8 cellular contexts compared by ENCODE assay signal in the genomic region with DNA sequence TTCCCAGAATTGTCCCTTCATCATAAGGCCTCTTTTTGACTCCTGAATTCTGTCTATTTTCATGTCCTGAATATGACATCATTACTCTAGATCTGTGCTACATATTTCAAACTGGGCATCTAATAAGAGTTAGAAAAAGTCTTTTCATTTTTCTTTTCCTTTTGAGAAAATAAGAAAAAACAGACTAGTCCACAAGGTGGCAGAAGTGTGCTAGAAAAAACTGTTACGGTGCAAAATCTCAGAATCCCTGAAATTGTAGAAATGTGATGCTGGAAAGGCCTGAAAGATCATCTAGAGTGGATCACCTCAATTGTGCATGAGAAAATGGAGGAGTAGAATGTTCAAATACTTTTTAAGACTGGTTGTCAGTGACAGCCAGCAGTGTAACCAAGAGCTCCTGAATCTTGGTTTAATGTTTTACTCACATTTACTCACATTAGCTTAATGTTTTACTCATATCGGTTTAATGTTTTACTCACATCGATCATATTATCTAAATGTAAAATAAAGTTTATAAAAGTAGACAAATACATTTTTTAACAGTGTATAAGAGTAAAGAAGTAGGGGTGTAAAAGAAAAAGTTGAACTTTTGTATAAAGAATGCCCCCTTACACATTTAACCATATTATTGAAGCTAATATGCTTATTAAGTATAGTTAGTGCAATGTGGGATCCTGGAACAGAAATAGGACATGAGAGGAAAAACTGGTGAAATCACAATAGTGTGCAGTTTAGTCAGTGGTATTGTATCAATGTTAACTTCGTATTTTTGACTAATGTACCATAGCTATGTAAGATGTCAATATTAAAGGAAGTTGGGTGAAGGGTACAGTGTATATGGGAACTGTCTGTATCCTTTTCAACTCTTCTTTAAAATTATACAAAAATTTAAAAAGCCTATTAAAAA. TPM values are rescaled to one million over a fixed set of nuclear protein-coding genes. Genes with fewer than 3 reads are reported as not detected.
DNase-seq lines count a peak whose midpoint lies in the region; ATAC-seq, FAIRE-seq and TF ChIP-seq lines count a peak whose summit lies in the region.

No MANE protein-coding gene starts in this region.

- in situ Hi-C loops in HepG2 (cut with HindIII; ENCODE audit: extremely low pct_ligation_motif_present, low pct_unique_long_range_greater_than_20kb) = no loop called here

- peak overlapping the region in 1 of 3 experiments; percentile 41; a peak in 1 of 6 replicates for H3K4me3 ChIP-seq in HepG2 (replicated peaks in 1 of 3; ENCODE audit: insufficient read depth in 1 of 3, low read depth in 2 of 3, low read length in 3 of 3)

- no peaks in the 10 kb centered on the region for H4K20me1 ChIP-seq in HepG2 (ENCODE audit: insufficient read depth, low read length)

- no peaks in the 10 kb centered on the region for H3K9me3 ChIP-seq in HepG2 (ENCODE audit: low read length)

- no peaks in the 10 kb centered on the region for H3K79me2 ChIP-seq in HepG2 (ENCODE audit: insufficient read depth, low read length)

- POLR2A ChIA-PET in HepG2 (lab: Yijun Ruan, JAX) = no interaction called here
- POLR2A ChIA-PET in activated CD4-positive, alpha-beta T cell treated with anti-CD3 and anti-CD28 coated beads for 36 hours (lab: Charles Lee) = no interaction called here

- WGBS in HepG2 (ENCODE audit: low lambda C conversion rate) = 5% methylated on average over 4 of the region's 4 CpGs

- no peak overlapping the region for H3K27ac ChIP-seq in HepG2 (ENCODE audit: extremely low read length, insufficient read depth, low read length)

- peak; percentile 88 for ATAC-seq in HepG2
- ATAC-seq in HG03354 (IDR thresholded peaks at IDR 0.05; ENCODE audit: poor library complexity, severe bottlenecking, unreplicated experiment) = no peak
- ATAC-seq in activated CD4-positive, alpha-beta T cell treated with anti-CD3 and anti-CD28 coated beads for 36 hours = no peak
- no peak for ATAC-seq in HG03469 (IDR thresholded peaks at IDR 0.05; ENCODE audit: unreplicated experiment)

- DNase-seq in Calu3 = no peak
- peak; percentile 41 for DNase-seq in astrocyte of the hippocampus (ENCODE audit: low read depth, low spot score)
- peak; percentile 7 for DNase-seq in HepG2 (ENCODE audit: low spot score)
- no peak for DNase-seq in activated CD4-positive, alpha-beta T cell treated with anti-CD3 and anti-CD28 coated beads for 36 hours
- DNase-seq in NCI-H526 treated with DMSO at 0.1 percent for 48 hours (lab: John Stamatoyannopoulos, UW) = no peak

- H3K36me3 Mint-ChIP-seq in Calu3 (ENCODE audit: insufficient read depth, unreplicated experiment) = no peaks in the 10 kb centered on the region
- no peaks in the 10 kb centered on the region for H3K36me3 Mint-ChIP-seq in activated CD4-positive, alpha-beta T cell treated with anti-CD3 and anti-CD28 coated beads for 36 hours (ENCODE audit: low read depth)

- H3K27me3 Mint-ChIP-seq in Calu3 (ENCODE audit: unreplicated experiment) = no peaks in the 10 kb centered on the region
- H3K27me3 Mint-ChIP-seq in activated CD4-positive, alpha-beta T cell treated with anti-CD3 and anti-CD28 coated beads for 36 hours = peaks cover 1% of the 10 kb centered on the region

- peaks cover 48% of the 10 kb centered on the region for H3K4me1 Mint-ChIP-seq in Calu3 (ENCODE audit: low read depth, unreplicated experiment)
- peaks cover 2% of the 10 kb centered on the region for H3K4me1 Mint-ChIP-seq in activated CD4-positive, alpha-beta T cell treated with anti-CD3 and anti-CD28 coated beads for 36 hours

- H3K9me3 Mint-ChIP-seq in Calu3 (ENCODE audit: low read depth, unreplicated experiment) = no peaks in the 10 kb centered on the region
- no peaks in the 10 kb centered on the region for H3K9me3 Mint-ChIP-seq in activated CD4-positive, alpha-beta T cell treated with anti-CD3 and anti-CD28 coated beads for 36 hours (ENCODE audit: low read depth)

- H3K27me3 ChIP-seq in HepG2 (ENCODE audit: control insufficient read depth in 1 of 2, insufficient read depth in 2 of 2, low read length in 2 of 2) = no peaks in the 10 kb centered on the region

- TF ChIP-seq RAD21 in Ishikawa (IDR thresholded peaks at IDR 0.05; ENCODE audit: low read depth) (peak; percentile 33; the same call in 1 of the 2 replicates), HepG2 (CRISPR knock-in tag; IDR thresholded peaks at IDR 0.05) (no peak)

- peaks cover 28% of the 10 kb centered on the region; the same call in 1 of the 2 replicates for H3K4me1 ChIP-seq in HepG2 (ENCODE audit: insufficient read depth, low read length)

- H3K36me3 ChIP-seq in HepG2 (replicated peaks in 1 of 2; ENCODE audit: control insufficient read depth in 1 of 2, insufficient read depth in 2 of 2, low read length in 2 of 2) = no peaks in the 10 kb centered on the region

- TF ChIP-seq EP300 in Ishikawa (IDR thresholded peaks at IDR 0.05; ENCODE audit: borderline replicate concordance) (no peak), HepG2 (IDR thresholded peaks at IDR 0.05; ENCODE audit: low read depth in 2 of 2, low read length in 2 of 2) (no peak), HepG2 (CRISPR knock-in tag; IDR thresholded peaks at IDR 0.05; ENCODE audit: borderline replicate concordance) (no peak)

- TF ChIP-seq CTCF in Calu3 (IDR thresholded peaks at IDR 0.05; ENCODE audit: unreplicated experiment) (no peak), HepG2 (CRISPR knock-in tag; IDR thresholded peaks at IDR 0.05) (peak; percentile 38)

- BruUV-seq in Calu3 (replicated peaks; lab: Mats Ljungman, UMichigan) (no TSS peak), HepG2 (replicated peaks; lab: Mats Ljungman, UMichigan) (no TSS peak)

- peak overlapping the region; percentile 51 for H3K4me2 ChIP-seq in HepG2 (ENCODE audit: low read depth, low read length)

- peak; percentile 67 for FAIRE-seq in HepG2 (lab: Jason Lieb, UNC)

- H3K27ac Mint-ChIP-seq in Calu3 (ENCODE audit: unreplicated experiment) = peak overlapping the region; percentile 53
- no peak overlapping the region for H3K27ac Mint-ChIP-seq in activated CD4-positive, alpha-beta T cell treated with anti-CD3 and anti-CD28 coated beads for 36 hours

- H3K9ac ChIP-seq in HepG2 (ENCODE audit: insufficient read depth, low read depth, low read length) = no peak overlapping the region

- CTCF ChIA-PET in Calu3 (lab: Charles Lee) = interaction anchor here (0.6 to 1.0 kb wide), 7 partner anchors 9 to 1620 kb away, joined by 3 to 7 read pairs (median 3); a partner anchor contains a TSS
- CTCF ChIA-PET in HepG2 (lab: Yijun Ruan, JAX; ENCODE audit: low intra/inter-chr PET ratio, low total read pairs) = no interaction called here
- CTCF ChIA-PET in activated CD4-positive, alpha-beta T cell treated with anti-CD3 and anti-CD28 coated beads for 36 hours (lab: Charles Lee) = interaction anchor here (0.6 to 1.5 kb wide), 3 partner anchors 12 to 95 kb away, joined by 3 to 7 read pairs (median 4); no protein-coding TSS in a partner anchor

- peak overlapping the region; percentile 9 for H3K4me3 Mint-ChIP-seq in Calu3 (ENCODE audit: low read depth, unreplicated experiment)
- no peak overlapping the region for H3K4me3 Mint-ChIP-seq in activated CD4-positive, alpha-beta T cell treated with anti-CD3 and anti-CD28 coated beads for 36 hours

- intact Hi-C loops in Calu3 (cut with micrococcal nuclease; ENCODE audit: unreplicated experiment) (no loop called here), HepG2 (cut with micrococcal nuclease; ENCODE audit: unreplicated experiment) (no loop called here)
- intact Hi-C loops in activated CD4-positive, alpha-beta T cell treated with anti-CD3 and anti-CD28 coated beads for 36 hours (cut with DNase I, micrococcal nuclease) = loop anchor here (1.0 to 5.0 kb wide), 2 partner anchors 167 to 168 kb away; no protein-coding TSS in a partner anchor

- no peak for TF ChIP-seq POLR2A in HepG2 (IDR thresholded peaks at IDR 0.05; ENCODE audit: insufficient read depth in 1 of 2, low read depth in 2 of 2, low read length in 2 of 2)

- no peak overlapping the region for H2AFZ ChIP-seq in HepG2 (ENCODE audit: low read length)

RNA-seq across cellular contexts. Expression of a gene that starts 15.2 kb away (rescaled TPM):
- total RNA-seq in Calu3 (2022) (not detected in 2 replicates), HepG2 (2016; rRNA removed; fragmentation: Illumina TruSeq; extraction: Trizol) (not detected in 2 replicates)
- total RNA-seq in HepG2 (2016; cell fraction: cytosol; rRNA removed; fragmentation: Illumina TruSeq; extraction: Trizol; ENCODE audit: low read depth) = not detected in 2 replicates
- not detected in 2 replicates for total RNA-seq in HepG2 (2016; cell fraction: insoluble cytoplasmic fraction; rRNA removed; fragmentation: Illumina TruSeq; extraction: Trizol)
- total RNA-seq in HepG2 (2016; cell fraction: membrane; rRNA removed; fragmentation: Illumina TruSeq; extraction: Trizol) = not detected in 2 replicates
- not detected in 2 replicates for total RNA-seq in HepG2 (2016; cell fraction: nucleus; rRNA removed; fragmentation: Illumina TruSeq; extraction: Trizol)
- polyA plus RNA-seq in HepG2 (2011; rRNA removed) = not detected in 2 replicates
- polyA plus RNA-seq in HepG2 (2011; cell fraction: cytosol; rRNA removed) = not detected in 2 replicates
- not detected in 2 replicates for polyA plus RNA-seq in HepG2 (2011; cell fraction: nucleus; rRNA removed)
- polyA plus RNA-seq in HepG2 (2012) = 0.07 TPM in 1 of 2 replicates, not detected in the other
- polyA plus RNA-seq in HepG2 (2016; cell fraction: cytosol; fragmentation: Illumina TruSeq; extraction: Trizol; ENCODE audit: low read depth) = not detected in 2 replicates
- not detected in 2 replicates for polyA plus RNA-seq in HepG2 (2016; cell fraction: insoluble cytoplasmic fraction; fragmentation: Illumina TruSeq; extraction: Trizol; ENCODE audit: low read depth)
- not detected in 2 replicates for polyA plus RNA-seq in HepG2 (2016; cell fraction: membrane; fragmentation: Illumina TruSeq; extraction: Trizol; ENCODE audit: low read depth)
- not detected in 2 replicates for polyA plus RNA-seq in HepG2 (2016; cell fraction: nucleus; fragmentation: Illumina TruSeq; extraction: Trizol; ENCODE audit: insufficient read depth, low read depth)
- not detected in 2 replicates for polyA minus RNA-seq in HepG2 (2011; rRNA and poly(A)+ RNA removed; ENCODE audit: low replicate concordance)
- not detected in 2 replicates for polyA minus RNA-seq in HepG2 (2011; cell fraction: cytosol; rRNA and poly(A)+ RNA removed)
- not detected in 2 replicates for polyA minus RNA-seq in HepG2 (2011; cell fraction: nucleus; rRNA and poly(A)+ RNA removed)
- not detected for total RNA-seq in activated CD4-positive, alpha-beta T cell treated with anti-CD3 and anti-CD28 coated beads for 36 hours

RNA-seq across cellular contexts. Expression of a gene that starts 30.3 kb away (rescaled TPM):
- total RNA-seq in Calu3 (2022) (10.8 and 12.2 TPM in 2 replicates), HepG2 (2016; rRNA removed; fragmentation: Illumina TruSeq; extraction: Trizol) (13.8 and 18.2 TPM in 2 replicates)
- 2.5 and 2.9 TPM in 2 replicates for total RNA-seq in HepG2 (2016; cell fraction: cytosol; rRNA removed; fragmentation: Illumina TruSeq; extraction: Trizol; ENCODE audit: low read depth)
- total RNA-seq in HepG2 (2016; cell fraction: insoluble cytoplasmic fraction; rRNA removed; fragmentation: Illumina TruSeq; extraction: Trizol) = 13.0 and 18.9 TPM in 2 replicates
- 5.6 and 6.2 TPM in 2 replicates for total RNA-seq in HepG2 (2016; cell fraction: membrane; rRNA removed; fragmentation: Illumina TruSeq; extraction: Trizol)
- 5.5 and 5.7 TPM in 2 replicates for total RNA-seq in HepG2 (2016; cell fraction: nucleus; rRNA removed; fragmentation: Illumina TruSeq; extraction: Trizol)
- polyA plus RNA-seq in HepG2 (2011; rRNA removed) = 3.9 and 4.2 TPM in 2 replicates
- polyA plus RNA-seq in HepG2 (2011; cell fraction: cytosol; rRNA removed) = 2.4 and 2.8 TPM in 2 replicates
- polyA plus RNA-seq in HepG2 (2011; cell fraction: nucleus; rRNA removed) = 1.3 and 1.4 TPM in 2 replicates
- polyA plus RNA-seq in HepG2 (2012) = 3.0 and 9.4 TPM in 2 replicates
- 1.4 and 2.5 TPM in 2 replicates for polyA plus RNA-seq in HepG2 (2016; cell fraction: cytosol; fragmentation: Illumina TruSeq; extraction: Trizol; ENCODE audit: low read depth)
- 13.5 and 14.9 TPM in 2 replicates for polyA plus RNA-seq in HepG2 (2016; cell fraction: insoluble cytoplasmic fraction; fragmentation: Illumina TruSeq; extraction: Trizol; ENCODE audit: low read depth)
- 3.8 and 4.5 TPM in 2 replicates for polyA plus RNA-seq in HepG2 (2016; cell fraction: membrane; fragmentation: Illumina TruSeq; extraction: Trizol; ENCODE audit: low read depth)
- polyA plus RNA-seq in HepG2 (2016; cell fraction: nucleus; fragmentation: Illumina TruSeq; extraction: Trizol; ENCODE audit: insufficient read depth, low read depth) = 8.7 and 9.7 TPM in 2 replicates
- 8.4 and 41.0 TPM in 2 replicates for polyA minus RNA-seq in HepG2 (2011; rRNA and poly(A)+ RNA removed; ENCODE audit: low replicate concordance)
- polyA minus RNA-seq in HepG2 (2011; cell fraction: cytosol; rRNA and poly(A)+ RNA removed) = 1.1 and 2.1 TPM in 2 replicates
- 1.4 and 2.0 TPM in 2 replicates for polyA minus RNA-seq in HepG2 (2011; cell fraction: nucleus; rRNA and poly(A)+ RNA removed)
- total RNA-seq in activated CD4-positive, alpha-beta T cell treated with anti-CD3 and anti-CD28 coated beads for 36 hours = under 1 TPM; 0.14 to 0.32 TPM

RNA-seq across cellular contexts. Expression of a gene that starts 35.1 kb away (rescaled TPM):
- total RNA-seq in Calu3 (2022) (34.4 and 41.5 TPM in 2 replicates), HepG2 (2016; rRNA removed; fragmentation: Illumina TruSeq; extraction: Trizol) (13.0 and 19.9 TPM in 2 replicates)
- total RNA-seq in HepG2 (2016; cell fraction: cytosol; rRNA removed; fragmentation: Illumina TruSeq; extraction: Trizol; ENCODE audit: low read depth) = 2.2 and 2.5 TPM in 2 replicates
- 13.9 and 16.6 TPM in 2 replicates for total RNA-seq in HepG2 (2016; cell fraction: insoluble cytoplasmic fraction; rRNA removed; fragmentation: Illumina TruSeq; extraction: Trizol)
- 9.6 and 12.7 TPM in 2 replicates for total RNA-seq in HepG2 (2016; cell fraction: membrane; rRNA removed; fragmentation: Illumina TruSeq; extraction: Trizol)
- 17.7 and 21.1 TPM in 2 replicates for total RNA-seq in HepG2 (2016; cell fraction: nucleus; rRNA removed; fragmentation: Illumina TruSeq; extraction: Trizol)
- 4.4 and 6.0 TPM in 2 replicates for polyA plus RNA-seq in HepG2 (2011; rRNA removed)
- 2.1 and 2.7 TPM in 2 replicates for polyA plus RNA-seq in HepG2 (2011; cell fraction: cytosol; rRNA removed)
- 6.5 and 7.0 TPM in 2 replicates for polyA plus RNA-seq in HepG2 (2011; cell fraction: nucleus; rRNA removed)
- 4.1 and 6.2 TPM in 2 replicates for polyA plus RNA-seq in HepG2 (2012)
- 1.2 and 1.7 TPM in 2 replicates for polyA plus RNA-seq in HepG2 (2016; cell fraction: cytosol; fragmentation: Illumina TruSeq; extraction: Trizol; ENCODE audit: low read depth)
- 14.7 and 15.1 TPM in 2 replicates for polyA plus RNA-seq in HepG2 (2016; cell fraction: insoluble cytoplasmic fraction; fragmentation: Illumina TruSeq; extraction: Trizol; ENCODE audit: low read depth)
- 5.5 and 6.4 TPM in 2 replicates for polyA plus RNA-seq in HepG2 (2016; cell fraction: membrane; fragmentation: Illumina TruSeq; extraction: Trizol; ENCODE audit: low read depth)
- 21.5 and 24.4 TPM in 2 replicates for polyA plus RNA-seq in HepG2 (2016; cell fraction: nucleus; fragmentation: Illumina TruSeq; extraction: Trizol; ENCODE audit: insufficient read depth, low read depth)
- 11.0 and 43.0 TPM in 2 replicates for polyA minus RNA-seq in HepG2 (2011; rRNA and poly(A)+ RNA removed; ENCODE audit: low replicate concordance)
- 4.2 and 4.8 TPM in 2 replicates for polyA minus RNA-seq in HepG2 (2011; cell fraction: cytosol; rRNA and poly(A)+ RNA removed)
- 19.6 and 23.0 TPM in 2 replicates for polyA minus RNA-seq in HepG2 (2011; cell fraction: nucleus; rRNA and poly(A)+ RNA removed)
- total RNA-seq in activated CD4-positive, alpha-beta T cell treated with anti-CD3 and anti-CD28 coated beads for 36 hours = 10 to 100 TPM; 37.2 to 37.9 TPM

Comparison
In these comparisons a context has a peak if more than half of its experiments do, and no peak if none do; other contexts are left out.
1. DNase-seq: peak in astrocyte of the hippocampus (single experiment) and HepG2 (single experiment); none in Calu3 (single experiment), activated CD4-positive, alpha-beta T cell treated with anti-CD3 and anti-CD28 coated beads for 36 hours (single experiment) and NCI-H526 treated with DMSO at 0.1 percent for 48 hours (single experiment).
2. intact Hi-C loops: an anchor here in activated CD4-positive, alpha-beta T cell treated with anti-CD3 and anti-CD28 coated beads for 36 hours (1.0 to 5.0 kb wide); none called in Calu3 and HepG2.